17 cellular contexts compared by ENCODE assay signal in genomic region chr4:13793020-13793710, GRCh38.
DNase-seq lines count a peak whose midpoint lies in the region; TF ChIP-seq lines count a peak whose summit lies in the region.
"Had no signal": no experiment of that assay in that cellular context is flagged by ENCODE, and none has a peak within 500 bp of the region (broad histone marks: within the 10 kb centered on the region; RNA-seq: fewer than 3 reads in every experiment).

No MANE protein-coding gene starts in this region.

- no peaks in the 10 kb centered on the region for H3K27me3 Mint-ChIP-seq in activated CD4-positive, alpha-beta T cell treated with anti-CD3 and anti-CD28 coated beads, Interleukin-2, amount 10 ng/mL, durations not matched to agents 7 days and 5 days

- CTCF ChIA-PET in activated CD4-positive, alpha-beta T cell treated with anti-CD3 and anti-CD28 coated beads, Interleukin-2, amount 10 ng/mL, durations not matched to agents 7 days and 5 days (lab: Charles Lee): no interaction called here

- H3K79me2 ChIP-seq in KMS-11 (ENCODE audit: insufficient read depth, low read depth): no peaks in the 10 kb centered on the region

- peaks cover 2% of the 10 kb centered on the region for H3K9me3 Mint-ChIP-seq in activated CD4-positive, alpha-beta T cell treated with anti-CD3 and anti-CD28 coated beads, Interleukin-2, amount 10 ng/mL, durations not matched to agents 7 days and 5 days

- H3K4me1 ChIP-seq in KMS-11 (ENCODE audit: low read depth, poor library complexity, severe bottlenecking): peaks cover 7% of the 10 kb centered on the region
- H3K4me1 ChIP-seq: SJCRH30 had no signal

- no peak overlapping the region; the same call in 1 of the 2 replicates for H3K4me2 ChIP-seq in KMS-11

- H3K9ac ChIP-seq in KMS-11: no peak overlapping the region
- H3K9ac ChIP-seq: GM23248 had no signal

- no peak overlapping the region for H3K27ac Mint-ChIP-seq in activated CD4-positive, alpha-beta T cell treated with anti-CD3 and anti-CD28 coated beads, Interleukin-2, amount 10 ng/mL, durations not matched to agents 7 days and 5 days
- H3K27ac Mint-ChIP-seq: B cell, IgD-negative memory B cell had no signal

- H2AFZ ChIP-seq in KMS-11 (ENCODE audit: low read depth): peak overlapping the region; percentile 14; the same call in 1 of the 2 replicates
- H2AFZ ChIP-seq: GM23248 had no signal

- no peaks in the 10 kb centered on the region for H3K4me1 Mint-ChIP-seq in activated CD4-positive, alpha-beta T cell treated with anti-CD3 and anti-CD28 coated beads, Interleukin-2, amount 10 ng/mL, durations not matched to agents 7 days and 5 days
- H3K4me1 Mint-ChIP-seq: B cell had no signal

- no peaks in the 10 kb centered on the region for H3K36me3 Mint-ChIP-seq in activated CD4-positive, alpha-beta T cell treated with anti-CD3 and anti-CD28 coated beads, Interleukin-2, amount 10 ng/mL, durations not matched to agents 7 days and 5 days (ENCODE audit: low read depth)
- H3K36me3 Mint-ChIP-seq: IgD-negative memory B cell had no signal

- in situ Hi-C loops in SK-MEL-5 (cut with HindIII; ENCODE audit: low pct_unique_long_range_greater_than_20kb, low sequenced_read_pairs): no loop called here

- no peaks in the 10 kb centered on the region for H4K20me1 ChIP-seq in KMS-11 (ENCODE audit: insufficient read depth)

- H3K4me3 Mint-ChIP-seq in activated CD4-positive, alpha-beta T cell treated with anti-CD3 and anti-CD28 coated beads, Interleukin-2, amount 10 ng/mL, durations not matched to agents 7 days and 5 days: no peak overlapping the region
- H3K4me3 Mint-ChIP-seq: B cell, IgD-negative memory B cell had no signal

- H3K27me3 ChIP-seq in KMS-11 (ENCODE audit: insufficient read depth, low read depth): no peaks in the 10 kb centered on the region
- H3K27me3 ChIP-seq: SJCRH30 had no signal

- no peak overlapping the region for H3K4me3 ChIP-seq in KMS-11 (IDR thresholded peaks at IDR 0.05; ENCODE audit: insufficient read depth, low read depth, low read length)
- no peak overlapping the region for H3K4me3 ChIP-seq in fibroblast of pulmonary artery (replicated peaks; ENCODE audit: low read depth, low read length)
- H3K4me3 ChIP-seq: GM23248, SJCRH30 had no signal

- TF ChIP-seq CTCF in KMS-11 (conservative IDR thresholded peaks at IDR 0.05; ENCODE audit: low read depth, low read length): no peak
- TF ChIP-seq CTCF in fibroblast of pulmonary artery (IDR thresholded peaks at IDR 0.05; ENCODE audit: low read length, missing control alignments): no peak

- DNase-seq in SK-MEL-5 (ENCODE audit: low read depth, low spot score) (peak; percentile 75), fibroblast of pulmonary artery (ENCODE audit: low read depth) (peak; percentile 6), stromal cell of bone marrow (ENCODE audit: low read depth) (peak; percentile 20), DMS53 treated with DMSO at 0.1 percent for 48 hours (lab: John Stamatoyannopoulos, UW; ENCODE audit: unreplicated experiment) (no peak), kidney glomerular epithelial cell (lab: John Stamatoyannopoulos, UW) (no peak)
- no peak for DNase-seq in activated CD4-positive, alpha-beta T cell treated with anti-CD3 and anti-CD28 coated beads, Interleukin-2, amount 10 ng/mL, durations not matched to agents 7 days and 5 days
- DNase-seq: COR-L47, DMS 273 treated with DMSO at 0.1 percent for 48 hours, GM23248, HCEC 1CT, NCI-H187 treated with DMSO at 0.1 percent for 48 hours, NCI-H226, NCI-H524, SJCRH30 had no signal

- no peak overlapping the region for H3K27ac ChIP-seq in KMS-11
- H3K27ac ChIP-seq: GM23248, SJCRH30 had no signal

- no peaks in the 10 kb centered on the region for H3K36me3 ChIP-seq in KMS-11 (ENCODE audit: insufficient read depth)
- H3K36me3 ChIP-seq: SJCRH30 had no signal

- POLR2A ChIA-PET in activated CD4-positive, alpha-beta T cell treated with anti-CD3 and anti-CD28 coated beads, Interleukin-2, amount 10 ng/mL, durations not matched to agents 7 days and 5 days (lab: Charles Lee): no interaction called here

Comparison
In these comparisons a context has a peak if more than half of its experiments do, and no peak if none do; other contexts are left out.
1. DNase-seq: peak in SK-MEL-5 (single experiment), fibroblast of pulmonary artery (single experiment) and stromal cell of bone marrow (single experiment); none in DMS53 treated with DMSO at 0.1 percent for 48 hours (single experiment), kidney glomerular epithelial cell (single experiment) and activated CD4-positive, alpha-beta T cell treated with anti-CD3 and anti-CD28 coated beads, Interleukin-2, amount 10 ng/mL, durations not matched to agents 7 days and 5 days (single experiment).